Comparison of ENCODE assay signal across 13 cellular contexts in genomic region chr13:105702441-105702840, GRCh38.
"Had no signal": no experiment of that assay in that cellular context is flagged by ENCODE, and none has a peak within 500 bp of the region (broad histone marks: within the 10 kb centered on the region; RNA-seq: fewer than 3 reads in every experiment).

No MANE protein-coding gene starts in this region.

- DNase-seq: activated naive CD4-positive, alpha-beta T cell treated with anti-CD3 and anti-CD28 coated beads, Interleukin-2, amount 10 ng/mL, durations not matched to agents 7 days and 5 days; activated T-cell treated with anti-CD3 and anti-CD28 coated beads for 4 hours; dorsolateral prefrontal cortex; endodermal cell; islet precursor cell; left ventricle myocardium superior; stimulated activated CD4-positive, alpha-beta T cell treated with anti-CD3 and anti-CD28 coated beads, Interleukin-4, amount 100 ng/mL, for 24 hours; stimulated activated naive CD4-positive, alpha-beta T cell; T-helper 9 cell; tibial artery had no signal

- ATAC-seq: activated CD4-positive, CD25-positive, alpha-beta regulatory T cell treated with anti-CD3 and anti-CD28 coated beads, Interleukin-2, amount 50 U/mL, for 24 hours; left ventricle myocardium superior had no signal

- H2AFZ ChIP-seq: hepatocyte, parathyroid adenoma had no signal

- H3K4me2 ChIP-seq: hepatocyte had no signal

- H3K4me3 Mint-ChIP-seq: activated naive CD4-positive, alpha-beta T cell treated with anti-CD3 and anti-CD28 coated beads, Interleukin-2, amount 10 ng/mL, durations not matched to agents 7 days and 5 days; endodermal cell had no signal

- H3K4me1 Mint-ChIP-seq: activated naive CD4-positive, alpha-beta T cell treated with anti-CD3 and anti-CD28 coated beads, Interleukin-2, amount 10 ng/mL, durations not matched to agents 7 days and 5 days had no signal

- H3K36me3 Mint-ChIP-seq: activated naive CD4-positive, alpha-beta T cell treated with anti-CD3 and anti-CD28 coated beads, Interleukin-2, amount 10 ng/mL, durations not matched to agents 7 days and 5 days had no signal

- H3K27ac ChIP-seq: dorsolateral prefrontal cortex, hepatocyte, parathyroid adenoma, tibial artery had no signal

- H3K27me3 Mint-ChIP-seq: activated naive CD4-positive, alpha-beta T cell treated with anti-CD3 and anti-CD28 coated beads, Interleukin-2, amount 10 ng/mL, durations not matched to agents 7 days and 5 days had no signal

- H3K4me3 ChIP-seq: dorsolateral prefrontal cortex, hepatocyte, tibial artery had no signal

- H3K4me1 ChIP-seq: parathyroid adenoma, tibial artery had no signal

- H3K9ac ChIP-seq: parathyroid adenoma had no signal

- H3K36me3 ChIP-seq: tibial artery had no signal

- H3K27me3 ChIP-seq: dorsolateral prefrontal cortex, hepatocyte, tibial artery had no signal

- H3K9me3 ChIP-seq: tibial artery had no signal

- H3K27ac Mint-ChIP-seq: activated naive CD4-positive, alpha-beta T cell treated with anti-CD3 and anti-CD28 coated beads, Interleukin-2, amount 10 ng/mL, durations not matched to agents 7 days and 5 days; endodermal cell had no signal
